Comparison of ENCODE assay signal across 8 cellular contexts in the genomic region with DNA sequence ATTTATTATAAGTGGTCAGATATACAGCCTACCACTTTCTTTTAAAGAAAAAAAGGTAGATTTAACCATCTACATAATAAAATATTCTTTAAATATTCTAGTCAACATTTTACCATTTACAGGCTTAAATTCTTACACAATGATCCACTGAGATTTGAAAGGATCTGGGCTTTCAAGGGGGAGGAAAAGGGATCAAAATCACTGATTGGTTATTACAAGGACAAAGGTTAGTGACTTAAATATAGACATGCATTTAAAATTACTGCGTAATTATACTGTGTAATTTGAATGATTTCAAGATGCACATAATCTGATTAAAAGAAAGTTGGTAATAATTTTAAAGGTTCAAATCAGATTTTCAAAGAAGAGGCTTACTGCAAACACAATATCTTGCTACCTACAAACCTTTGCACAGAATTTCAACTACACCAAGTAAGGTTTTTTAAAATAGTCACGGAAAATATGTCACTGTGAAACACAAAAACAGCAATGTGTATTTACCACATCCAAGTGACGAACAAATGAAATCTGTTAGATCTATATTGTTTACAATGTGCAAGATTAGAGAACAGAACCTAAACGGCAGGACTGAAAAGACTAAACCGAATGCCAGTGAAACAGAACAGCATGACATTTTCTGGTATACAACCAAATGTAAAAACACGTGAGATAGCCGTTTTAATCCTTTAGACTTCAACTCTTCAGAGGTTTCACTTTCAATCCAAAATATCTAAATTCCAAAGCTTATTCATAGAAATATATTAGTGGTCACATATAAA. TPM values are rescaled to one million over a fixed set of nuclear protein-coding genes. Genes with fewer than 3 reads are reported as not detected.
A peak's percentile ranks its signal among the peaks of the same experiment; 100 is the strongest.
DNase-seq lines count a peak whose midpoint lies in the region; ATAC-seq, FAIRE-seq and TF ChIP-seq lines count a peak whose summit lies in the region.

No MANE protein-coding gene starts in this region.

- H3K4me2 ChIP-seq in mammary epithelial cell (ENCODE audit: insufficient read depth, low read depth, low read length) (peak overlapping the region; percentile 90), parathyroid adenoma (ENCODE audit: low read length) (peak overlapping the region; percentile 77)

- H3K9me3 ChIP-seq in mammary epithelial cell (replicated peaks; ENCODE audit: insufficient read depth, low read length): no peaks in the 10 kb centered on the region
- no peaks in the 10 kb centered on the region for H3K9me3 ChIP-seq in parathyroid adenoma (ENCODE audit: control insufficient read depth, low read length)

- in situ Hi-C loops in mammary epithelial cell (cut with MboI; ENCODE audit: low sequenced_read_pairs in 2 of 2): loop anchor here (10.0 kb wide), 2 partner anchors 155 to 165 kb away; no protein-coding TSS in a partner anchor

- peak; percentile 13 for ATAC-seq in HG03064 (IDR thresholded peaks at IDR 0.05; ENCODE audit: low read depth, unreplicated experiment)

- DNase-seq in GM12891 (ENCODE audit: insufficient read length, low spot score) (no peak), mammary epithelial cell (no peak), 8988T (no peak), SKM-1 treated with dmso at 0.1 percent for 144 hours (lab: John Stamatoyannopoulos, UW; ENCODE audit: unreplicated experiment) (no peak), dedifferentiated amniotic fluid mesenchymal stem cell (ENCODE audit: extremely low spot score) (no peak)
- DNase-seq in stimulated activated CD8-positive, alpha-beta memory T cell treated with anti-CD3 and anti-CD28 coated beads, Interleukin-4, amount 100 ng/mL, for 48 hours: no peak

- H3K4me1 ChIP-seq in mammary epithelial cell (ENCODE audit: insufficient read depth, low read length) (peaks cover 57% of the 10 kb centered on the region), parathyroid adenoma (peaks cover 10% of the 10 kb centered on the region)

- H3K79me2 ChIP-seq in mammary epithelial cell (ENCODE audit: insufficient read depth, low read length): peaks cover 99% of the 10 kb centered on the region
- peaks cover 23% of the 10 kb centered on the region for H3K79me2 ChIP-seq in parathyroid adenoma

- TSS peak; percentile 16 for BruUV-seq in mammary epithelial cell (replicated peaks; lab: Mats Ljungman, UMichigan)

- H3K27me3 ChIP-seq in mammary epithelial cell (ENCODE audit: insufficient read depth, low read length) (no peaks in the 10 kb centered on the region), parathyroid adenoma (ENCODE audit: control insufficient read depth, insufficient read depth, low read length) (no peaks in the 10 kb centered on the region)

- 3% methylated on average over 7 of the region's 7 CpGs for WGBS in mammary epithelial cell (ENCODE audit: low coverage, missing lambda C conversion rate)

- H3K36me3 ChIP-seq in mammary epithelial cell (ENCODE audit: insufficient read depth, low read length) (no peaks in the 10 kb centered on the region), parathyroid adenoma (ENCODE audit: control insufficient read depth, insufficient read depth, low read length) (no peaks in the 10 kb centered on the region)

- dilution Hi-C loops in mammary epithelial cell (cut with HindIII; ENCODE audit: low sequenced_read_pairs): no loop called here

- FAIRE-seq in GM12891 (lab: Jason Lieb, UNC): peak; percentile 5

- H3K27ac ChIP-seq in mammary epithelial cell (ENCODE audit: insufficient read depth, low read depth, low read length): peak overlapping the region; percentile 85
- peak overlapping the region; percentile 59 for H3K27ac ChIP-seq in parathyroid adenoma

- CTCF ChIA-PET in mammary epithelial cell (lab: Charles Lee; ENCODE audit: low non-redundant PET): interaction anchor here (0.7 to 1.2 kb wide), 2 partner anchors 110 to 421 kb away, joined by 4 to 5 read pairs; no protein-coding TSS in a partner anchor

- TF ChIP-seq CTCF in mammary epithelial cell (conservative IDR thresholded peaks at IDR 0.05 in 1 of 2, IDR thresholded peaks at IDR 0.05 in 1 of 2; ENCODE audit: extremely low read depth in 1 of 2, insufficient read depth in 1 of 2, low read depth in 1 of 2, low read length in 2 of 2) (no peak), parathyroid adenoma (IDR thresholded peaks at IDR 0.05) (no peak)

- peak overlapping the region; percentile 76 for H3K9ac ChIP-seq in mammary epithelial cell (ENCODE audit: insufficient read depth, low read length)
- no peak overlapping the region for H3K9ac ChIP-seq in parathyroid adenoma

- peak overlapping the region; percentile 46 to 52 (median 50) for H3K4me3 ChIP-seq in mammary epithelial cell (replicated peaks in 1 of 3; ENCODE audit: insufficient read depth in 1 of 3, low read depth in 2 of 3, low read length in 3 of 3)
- peak overlapping the region; percentile 58 for H3K4me3 ChIP-seq in parathyroid adenoma (ENCODE audit: low read depth, low read length)

- H2AFZ ChIP-seq in mammary epithelial cell (ENCODE audit: low read depth, low read length) (no peak overlapping the region), parathyroid adenoma (peak overlapping the region; percentile 45)

- no peaks in the 10 kb centered on the region for H4K20me1 ChIP-seq in mammary epithelial cell (ENCODE audit: insufficient read depth, low read length)

- intact Hi-C loops in mammary epithelial cell (cut with micrococcal nuclease): loop anchor here (1.0 to 10.0 kb wide), 5 partner anchors 32 to 285 kb away; partner anchors contain the start of gene EML6

- no peak for TF ChIP-seq POLR2A in GM12891 (IDR thresholded peaks at IDR 0.05; ENCODE audit: low read depth, low read length)

TF ChIP-seq in GM12891, 5 proteins besides CTCF, POLR2A, EP300 and RAD21:
- TF ChIP-seq POLR2AphosphoS5 (IDR thresholded peaks at IDR 0.05; ENCODE audit: low read depth, low read length) (no peak), POU2F2 (IDR thresholded peaks at IDR 0.05; ENCODE audit: low read depth, low read length) (no peak), TAF1 (IDR thresholded peaks at IDR 0.05; ENCODE audit: low read depth, low read length) (no peak), PAX5 (IDR thresholded peaks at IDR 0.05; ENCODE audit: insufficient read depth, low read length, severe bottlenecking) (no peak), SPI1 (IDR thresholded peaks at IDR 0.05; ENCODE audit: low read depth, low read length) (no peak)

RNA-seq across cellular contexts. Expression of gene RTN4, which starts 40.8 kb away (rescaled TPM):
- 85.0 TPM for polyA plus RNA-seq in GM12891 (2012; ENCODE audit: low read depth, missing spikeins)
- total RNA-seq in mammary epithelial cell: 100 to 1,000 TPM; 222 to 401 TPM
- polyA plus RNA-seq in mammary epithelial cell: 278 TPM
- polyA minus RNA-seq in mammary epithelial cell: 718 TPM
